ENCODE assay signal across 24 cellular contexts in genomic region chr22:43035250-43035649, GRCh38. TPM values are rescaled to one million over a fixed set of nuclear protein-coding genes. Genes with fewer than 3 reads are reported as not detected.
DNase-seq lines count a peak whose midpoint lies in the region; ATAC-seq, FAIRE-seq and TF ChIP-seq lines count a peak whose summit lies in the region.
"Had no signal": no experiment of that assay in that cellular context is flagged by ENCODE, and none has a peak within 500 bp of the region (broad histone marks: within the 10 kb centered on the region; RNA-seq: fewer than 3 reads in every experiment).

No MANE protein-coding gene starts in this region.

- H3K4me1 ChIP-seq in HepG2 (ENCODE audit: insufficient read depth, low read length): peaks cover 59% of the 10 kb centered on the region
- no peaks in the 10 kb centered on the region for H3K4me1 ChIP-seq in right lobe of liver
- no peaks in the 10 kb centered on the region for H3K4me1 ChIP-seq in HEK293 (ENCODE audit: control insufficient read depth, insufficient read depth, low read length)
- peaks cover 0 to 8% (median 4%) of the 10 kb centered on the region in 4 donors for H3K4me1 ChIP-seq in stomach
- H3K4me1 ChIP-seq in aorta (ENCODE audit: control insufficient read depth in 1 of 2, insufficient read depth in 2 of 2, low read length in 2 of 2): no peaks in the 10 kb centered on the region

- DNase-seq in HepG2 (ENCODE audit: low spot score) (no peak), right lobe of liver (no peak), mesothelial cell of epicardium (ENCODE audit: low spot score in 2 of 2, unreplicated experiment in 2 of 2) (no peak), stomach (no peak), middle frontal gyrus (ENCODE audit: extremely low spot score, low spot score) (no peak), aorta (no peak)
- DNase-seq in stimulated activated effector memory CD8-positive, alpha-beta T cell treated with anti-CD3 and anti-CD28 coated beads, Interleukin-12 subunit alpha, Interleukin-12 subunit beta, amount 100 ng/mL, for 72 hours (ENCODE audit: low spot score in 2 of 2): no peak
- DNase-seq: 8988T; ACHN; Calu3; CD4-positive, alpha-beta T cell; CD8-positive, alpha-beta memory T cell; DMS53; DMS79 treated with DMSO at 0.1 percent for 48 hours; GF-D8; GM23248; H7; HCEC 1CT had no signal

- no peaks in the 10 kb centered on the region for H3K79me2 ChIP-seq in HepG2 (ENCODE audit: insufficient read depth, low read length)

- no peak for TF ChIP-seq EP300 in HepG2 (IDR thresholded peaks at IDR 0.05; ENCODE audit: low read depth in 2 of 2, low read length in 2 of 2)
- TF ChIP-seq EP300 in HepG2 (CRISPR knock-in tag; IDR thresholded peaks at IDR 0.05; ENCODE audit: borderline replicate concordance): no peak
- TF ChIP-seq EP300 in stomach (IDR thresholded peaks at IDR 0.05): no peak

- no peak overlapping the region for H2AFZ ChIP-seq in HepG2 (ENCODE audit: low read length)
- H2AFZ ChIP-seq: GM23248 had no signal

- no TSS peak for BruUV-seq in HepG2 (replicated peaks; lab: Mats Ljungman, UMichigan)

- H3K27me3 ChIP-seq in HepG2 (ENCODE audit: control insufficient read depth in 1 of 2, insufficient read depth in 2 of 2, low read length in 2 of 2): peaks cover 2 to 5% of the 10 kb centered on the region in 2 experiments; a peak in 2 of 5 replicates
- no peaks in the 10 kb centered on the region for H3K27me3 ChIP-seq in right lobe of liver
- H3K27me3 ChIP-seq in stomach: no peaks in the 10 kb centered on the region
- no peaks in the 10 kb centered on the region for H3K27me3 ChIP-seq in aorta (ENCODE audit: control insufficient read depth in 1 of 2, insufficient read depth in 2 of 2, low read length in 1 of 2)

- TF ChIP-seq POLR2A in HepG2 (IDR thresholded peaks at IDR 0.05; ENCODE audit: insufficient read depth in 1 of 2, low read depth in 2 of 2, low read length in 2 of 2) (no peak), right lobe of liver (IDR thresholded peaks at IDR 0.05) (no peak), stomach (IDR thresholded peaks at IDR 0.05) (no peak)

- H3K36me3 ChIP-seq in HepG2 (replicated peaks in 1 of 2; ENCODE audit: control insufficient read depth in 1 of 2, insufficient read depth in 2 of 2, low read length in 2 of 2) (no peaks in the 10 kb centered on the region), right lobe of liver (no peaks in the 10 kb centered on the region), HEK293 (ENCODE audit: control insufficient read depth in 2 of 2, insufficient read depth in 1 of 2, low read length in 2 of 2) (no peaks in the 10 kb centered on the region), stomach (no peaks in the 10 kb centered on the region), aorta (ENCODE audit: control insufficient read depth in 1 of 2, insufficient read depth in 2 of 2, low read length in 1 of 2) (no peaks in the 10 kb centered on the region)

- peak overlapping the region; percentile 41 for H3K4me2 ChIP-seq in HepG2 (ENCODE audit: low read depth, low read length)
- H3K4me2 ChIP-seq: A549 had no signal

- peaks cover 16% of the 10 kb centered on the region for H3K4me1 Mint-ChIP-seq in mesothelial cell of epicardium
- peaks cover 6% of the 10 kb centered on the region for H3K4me1 Mint-ChIP-seq in stimulated activated effector memory CD8-positive, alpha-beta T cell treated with anti-CD3 and anti-CD28 coated beads, Interleukin-12 subunit alpha, Interleukin-12 subunit beta, amount 100 ng/mL, for 72 hours

- H3K9me3 Mint-ChIP-seq in mesothelial cell of epicardium: no peaks in the 10 kb centered on the region
- no peaks in the 10 kb centered on the region for H3K9me3 Mint-ChIP-seq in stimulated activated effector memory CD8-positive, alpha-beta T cell treated with anti-CD3 and anti-CD28 coated beads, Interleukin-12 subunit alpha, Interleukin-12 subunit beta, amount 100 ng/mL, for 72 hours
- H3K9me3 Mint-ChIP-seq: CD4-positive, alpha-beta T cell; CD8-positive, alpha-beta memory T cell had no signal

- no peak for TF ChIP-seq RAD21 in HepG2 (CRISPR knock-in tag; IDR thresholded peaks at IDR 0.05)

- H3K9ac ChIP-seq in HepG2 (ENCODE audit: insufficient read depth, low read depth, low read length): no peak overlapping the region

- no peak for FAIRE-seq in HepG2 (lab: Jason Lieb, UNC)
- FAIRE-seq: A549, GM12891, GM18507, H1 had no signal

- ATAC-seq in HepG2 (peak; percentile 49), right lobe of liver (no peak), aorta (ENCODE audit: low FRiP score) (no peak)
- no peak for ATAC-seq in stimulated activated effector memory CD8-positive, alpha-beta T cell treated with anti-CD3 and anti-CD28 coated beads, Interleukin-12 subunit alpha, Interleukin-12 subunit beta, amount 100 ng/mL, for 72 hours
- ATAC-seq: A549 had no signal

- H3K27ac Mint-ChIP-seq in mesothelial cell of epicardium: peak overlapping the region; percentile 50
- H3K27ac Mint-ChIP-seq in stimulated activated effector memory CD8-positive, alpha-beta T cell treated with anti-CD3 and anti-CD28 coated beads, Interleukin-12 subunit alpha, Interleukin-12 subunit beta, amount 100 ng/mL, for 72 hours: peak overlapping the region; percentile 44
- H3K27ac Mint-ChIP-seq: CD14-positive monocyte; CD4-positive, alpha-beta T cell; CD8-positive, alpha-beta memory T cell had no signal

- intact Hi-C loops in HepG2 (cut with micrococcal nuclease; ENCODE audit: unreplicated experiment) (no loop called here), right lobe of liver (cut with DNase I) (loop anchor here in 1 of 2 donors (10.0 kb wide), 1 partner anchor 170 kb away; no protein-coding TSS in a partner anchor), stomach (cut with DNase I; ENCODE audit: low total_unique reads) (no loop called here), aorta (cut with DNase I) (loop anchor here (2.0 to 10.0 kb wide), 3 partner anchors 168 to 260 kb away; no protein-coding TSS in a partner anchor)

- no peaks in the 10 kb centered on the region for H4K20me1 ChIP-seq in HepG2 (ENCODE audit: insufficient read depth, low read length)

- H3K36me3 Mint-ChIP-seq in mesothelial cell of epicardium: peaks cover 5% of the 10 kb centered on the region
- no peaks in the 10 kb centered on the region for H3K36me3 Mint-ChIP-seq in stimulated activated effector memory CD8-positive, alpha-beta T cell treated with anti-CD3 and anti-CD28 coated beads, Interleukin-12 subunit alpha, Interleukin-12 subunit beta, amount 100 ng/mL, for 72 hours
- H3K36me3 Mint-ChIP-seq: CD14-positive monocyte had no signal

- in situ Hi-C loops in HepG2 (cut with HindIII; ENCODE audit: extremely low pct_ligation_motif_present, low pct_unique_long_range_greater_than_20kb): no loop called here

- POLR2A ChIA-PET in HepG2 (lab: Yijun Ruan, JAX): no interaction called here
- POLR2A ChIA-PET in HEK293 (lab: Yijun Ruan, JAX): interaction anchor here (0.6 to 0.7 kb wide), 2 partner anchors 15 to 20 kb away, joined by 3 to 4 read pairs; partner anchors contain the start of gene PACSIN2

- H3K9me3 ChIP-seq in HepG2 (ENCODE audit: low read length) (0 out of 2 replicates have a peak, but pooled peaks cover 6% of the 10 kb centered on the region), right lobe of liver (no peaks in the 10 kb centered on the region), HEK293 (ENCODE audit: control insufficient read depth, insufficient read depth, low read depth, low read length) (no peaks in the 10 kb centered on the region), stomach (no peaks in the 10 kb centered on the region), aorta (ENCODE audit: control insufficient read depth, low read length) (no peaks in the 10 kb centered on the region)
- H3K9me3 ChIP-seq: A549 had no signal

- 56% methylated on average over 3 of the region's 9 CpGs for WGBS in HepG2 (ENCODE audit: low lambda C conversion rate)
- WGBS in right lobe of liver (ENCODE audit: insufficient coverage, low coverage, low lambda C conversion rate, missing lambda C conversion rate): no CpG with 5 or more reads among the region's 9 CpGs
- WGBS in stomach, 5 donors: 84 to 90% (median 88%) methylated on average over 8 to 9 of the region's 9 CpGs
- 81 to 85% methylated on average over 9 of the region's 9 CpGs for WGBS in aorta, 2 donors

- 0 out of 2 replicates have a peak, but pooled peaks have one; percentile 6 for TF ChIP-seq CTCF in HepG2 (CRISPR knock-in tag; IDR thresholded peaks at IDR 0.05)
- no peak for TF ChIP-seq CTCF in right lobe of liver (IDR thresholded peaks at IDR 0.05)
- TF ChIP-seq CTCF in HEK293 (tag by site-specific recombination; IDR thresholded peaks at IDR 0.05): no peak
- TF ChIP-seq CTCF in mesothelial cell of epicardium (IDR thresholded peaks at IDR 0.05; ENCODE audit: unreplicated experiment): no peak
- no peak for TF ChIP-seq CTCF in stomach (IDR thresholded peaks at IDR 0.05)

- no peak overlapping the region for H3K27ac ChIP-seq in HepG2 (ENCODE audit: extremely low read length, insufficient read depth, low read length)
- H3K27ac ChIP-seq in right lobe of liver: no peak overlapping the region
- H3K27ac ChIP-seq in HEK293 (ENCODE audit: extremely low read depth, low read depth, low read length): no peak overlapping the region
- H3K27ac ChIP-seq in stomach: no peak overlapping the region
- no peak overlapping the region for H3K27ac ChIP-seq in aorta (ENCODE audit: low read depth in 1 of 2, low read length in 2 of 2)
- H3K27ac ChIP-seq: A549 had no signal

- CTCF ChIA-PET in HepG2 (lab: Yijun Ruan, JAX; ENCODE audit: low intra/inter-chr PET ratio, low total read pairs): no interaction called here
- CTCF ChIA-PET in HEK293 (lab: Yijun Ruan, JAX): interaction anchor here (0.6 to 1.6 kb wide), 8 partner anchors 14 to 359 kb away, joined by 3 to 6 read pairs (median 4); partner anchors contain the start of gene ARFGAP3

- H3K4me3 ChIP-seq in HepG2 (replicated peaks in 1 of 3; ENCODE audit: insufficient read depth in 1 of 3, low read depth in 2 of 3, low read length in 3 of 3): no peak overlapping the region
- H3K4me3 ChIP-seq in right lobe of liver: no peak overlapping the region
- no peak overlapping the region for H3K4me3 ChIP-seq in HEK293 (ENCODE audit: low read depth, low read length)
- H3K4me3 ChIP-seq in stomach: no peak overlapping the region
- no peak overlapping the region for H3K4me3 ChIP-seq in aorta (ENCODE audit: low read length in 2 of 2)
- H3K4me3 ChIP-seq: A549, GM23248 had no signal

- no peak overlapping the region for H3K4me3 Mint-ChIP-seq in mesothelial cell of epicardium
- H3K4me3 Mint-ChIP-seq in stimulated activated effector memory CD8-positive, alpha-beta T cell treated with anti-CD3 and anti-CD28 coated beads, Interleukin-12 subunit alpha, Interleukin-12 subunit beta, amount 100 ng/mL, for 72 hours: no peak overlapping the region
- H3K4me3 Mint-ChIP-seq: CD14-positive monocyte; CD4-positive, alpha-beta T cell; CD8-positive, alpha-beta memory T cell had no signal

- H3K27me3 Mint-ChIP-seq in mesothelial cell of epicardium (ENCODE audit: low read depth): no peaks in the 10 kb centered on the region
- H3K27me3 Mint-ChIP-seq: CD4-positive, alpha-beta T cell; CD8-positive, alpha-beta memory T cell had no signal

RNA-seq across cellular contexts. Expression of gene PACSIN2, which starts 20.3 kb away (rescaled TPM):
- 54.1 and 65.1 TPM in 2 replicates for total RNA-seq in HepG2 (2016; rRNA removed; fragmentation: Illumina TruSeq; extraction: Trizol)
- 5.4 and 5.7 TPM in 2 replicates for total RNA-seq in HepG2 (2016; cell fraction: cytosol; rRNA removed; fragmentation: Illumina TruSeq; extraction: Trizol; ENCODE audit: low read depth)
- 53.7 and 62.1 TPM in 2 replicates for total RNA-seq in HepG2 (2016; cell fraction: insoluble cytoplasmic fraction; rRNA removed; fragmentation: Illumina TruSeq; extraction: Trizol)
- total RNA-seq in HepG2 (2016; cell fraction: membrane; rRNA removed; fragmentation: Illumina TruSeq; extraction: Trizol): 15.4 and 16.7 TPM in 2 replicates
- 35.2 and 37.4 TPM in 2 replicates for total RNA-seq in HepG2 (2016; cell fraction: nucleus; rRNA removed; fragmentation: Illumina TruSeq; extraction: Trizol)
- 64.1 and 68.8 TPM in 2 replicates for polyA plus RNA-seq in HepG2 (2011; rRNA removed)
- polyA plus RNA-seq in HepG2 (2011; cell fraction: cytosol; rRNA removed): 70.2 and 76.7 TPM in 2 replicates
- 42.1 and 45.1 TPM in 2 replicates for polyA plus RNA-seq in HepG2 (2011; cell fraction: nucleus; rRNA removed)
- 42.2 and 49.5 TPM in 2 replicates for polyA plus RNA-seq in HepG2 (2012)
- 3.1 and 3.5 TPM in 2 replicates for polyA plus RNA-seq in HepG2 (2016; cell fraction: cytosol; fragmentation: Illumina TruSeq; extraction: Trizol; ENCODE audit: low read depth)
- 60.9 and 68.0 TPM in 2 replicates for polyA plus RNA-seq in HepG2 (2016; cell fraction: insoluble cytoplasmic fraction; fragmentation: Illumina TruSeq; extraction: Trizol; ENCODE audit: low read depth)
- 8.6 and 9.2 TPM in 2 replicates for polyA plus RNA-seq in HepG2 (2016; cell fraction: membrane; fragmentation: Illumina TruSeq; extraction: Trizol; ENCODE audit: low read depth)
- polyA plus RNA-seq in HepG2 (2016; cell fraction: nucleus; fragmentation: Illumina TruSeq; extraction: Trizol; ENCODE audit: insufficient read depth, low read depth): 40.7 and 42.6 TPM in 2 replicates
- polyA minus RNA-seq in HepG2 (2011; rRNA and poly(A)+ RNA removed; ENCODE audit: low replicate concordance): 20.8 and 43.5 TPM in 2 replicates
- 26.2 and 26.4 TPM in 2 replicates for polyA minus RNA-seq in HepG2 (2011; cell fraction: cytosol; rRNA and poly(A)+ RNA removed)
- polyA minus RNA-seq in HepG2 (2011; cell fraction: nucleus; rRNA and poly(A)+ RNA removed): 29.3 and 33.6 TPM in 2 replicates
- total RNA-seq in right lobe of liver: 10 to 100 TPM; 21.4 to 67.0 (median 47.1) TPM
- total RNA-seq in mesothelial cell of epicardium: 54.5 to 58.7 TPM (median 56.6 TPM) in 3 replicates
- total RNA-seq in stomach: 100 to 1,000 TPM in 2 of 5 donors, 10 to 100 TPM in 3; 69.8 to 154 (median 87.9) TPM
- polyA plus RNA-seq in stomach: 10 to 100 TPM; 24.9 to 44.0 (median 34.7) TPM
- 100 to 1,000 TPM in 1 of 2 donors, 10 to 100 TPM in 1; 59.1 to 127 TPM for total RNA-seq in aorta
- 100 to 1,000 TPM in 1 of 2 donors, 10 to 100 TPM in 1; 50.5 to 110 TPM for polyA plus RNA-seq in aorta

RNA-seq across cellular contexts. Expression of gene TTLL1, which starts 53.9 kb away (rescaled TPM):
- 1.6 and 2.0 TPM in 2 replicates for total RNA-seq in HepG2 (2016; rRNA removed; fragmentation: Illumina TruSeq; extraction: Trizol)
- 0.79 and 1.5 TPM in 2 replicates for total RNA-seq in HepG2 (2016; cell fraction: cytosol; rRNA removed; fragmentation: Illumina TruSeq; extraction: Trizol; ENCODE audit: low read depth)
- 1.5 and 1.6 TPM in 2 replicates for total RNA-seq in HepG2 (2016; cell fraction: insoluble cytoplasmic fraction; rRNA removed; fragmentation: Illumina TruSeq; extraction: Trizol)
- total RNA-seq in HepG2 (2016; cell fraction: membrane; rRNA removed; fragmentation: Illumina TruSeq; extraction: Trizol): 1.4 and 1.7 TPM in 2 replicates
- 0.78 and 0.81 TPM in 2 replicates for total RNA-seq in HepG2 (2016; cell fraction: nucleus; rRNA removed; fragmentation: Illumina TruSeq; extraction: Trizol)
- 5.3 and 6.6 TPM in 2 replicates for polyA plus RNA-seq in HepG2 (2011; rRNA removed)
- 5.4 and 5.9 TPM in 2 replicates for polyA plus RNA-seq in HepG2 (2011; cell fraction: cytosol; rRNA removed)
- 2.1 and 3.6 TPM in 2 replicates for polyA plus RNA-seq in HepG2 (2011; cell fraction: nucleus; rRNA removed)
- polyA plus RNA-seq in HepG2 (2012): 2.3 and 3.4 TPM in 2 replicates
- polyA plus RNA-seq in HepG2 (2016; cell fraction: cytosol; fragmentation: Illumina TruSeq; extraction: Trizol; ENCODE audit: low read depth): 0.96 and 1.6 TPM in 2 replicates
- polyA plus RNA-seq in HepG2 (2016; cell fraction: insoluble cytoplasmic fraction; fragmentation: Illumina TruSeq; extraction: Trizol; ENCODE audit: low read depth): 1.8 TPM in 2 replicates
- polyA plus RNA-seq in HepG2 (2016; cell fraction: membrane; fragmentation: Illumina TruSeq; extraction: Trizol; ENCODE audit: low read depth): 1.4 and 2.3 TPM in 2 replicates
- polyA plus RNA-seq in HepG2 (2016; cell fraction: nucleus; fragmentation: Illumina TruSeq; extraction: Trizol; ENCODE audit: insufficient read depth, low read depth): 1.5 and 1.7 TPM in 2 replicates
- 0.98 and 3.3 TPM in 2 replicates for polyA minus RNA-seq in HepG2 (2011; rRNA and poly(A)+ RNA removed; ENCODE audit: low replicate concordance)
- polyA minus RNA-seq in HepG2 (2011; cell fraction: cytosol; rRNA and poly(A)+ RNA removed): 1.8 and 2.1 TPM in 2 replicates
- 1.1 and 1.2 TPM in 2 replicates for polyA minus RNA-seq in HepG2 (2011; cell fraction: nucleus; rRNA and poly(A)+ RNA removed)
- total RNA-seq in right lobe of liver: 1 to 10 TPM in 4 of 6 experiments, under 1 TPM in 2; 0.97 to 2.0 (median 1.3) TPM
- total RNA-seq in mesothelial cell of epicardium: 14.4 to 18.0 TPM (median 15.3 TPM) in 3 replicates
- total RNA-seq in stomach: 10 to 100 TPM in 1 of 5 donors, 1 to 10 TPM in 2, not detected in 2; 3.3 to 16.3 (median 6.5) TPM
- polyA plus RNA-seq in stomach: 1 to 10 TPM; 3.8 to 5.8 (median 3.8) TPM
- 1 to 10 TPM; 3.0 to 5.9 TPM for total RNA-seq in aorta
- 1 to 10 TPM; 4.5 to 5.8 TPM for polyA plus RNA-seq in aorta

Comparison
In these comparisons a context has a peak if more than half of its experiments do, and no peak if none do; other contexts are left out.
1. intact Hi-C loops: an anchor here in aorta (2.0 to 10.0 kb wide); none called in HepG2 and stomach.
2. Of the 63 proteins assayed by ChIP-seq in both HepG2 and HEK293: peak only in HepG2: CTCF and PATZ1; only in HEK293: none; in both: none; in neither: 61.